ENCODE assay signal across 2 cellular contexts in the genomic region with DNA sequence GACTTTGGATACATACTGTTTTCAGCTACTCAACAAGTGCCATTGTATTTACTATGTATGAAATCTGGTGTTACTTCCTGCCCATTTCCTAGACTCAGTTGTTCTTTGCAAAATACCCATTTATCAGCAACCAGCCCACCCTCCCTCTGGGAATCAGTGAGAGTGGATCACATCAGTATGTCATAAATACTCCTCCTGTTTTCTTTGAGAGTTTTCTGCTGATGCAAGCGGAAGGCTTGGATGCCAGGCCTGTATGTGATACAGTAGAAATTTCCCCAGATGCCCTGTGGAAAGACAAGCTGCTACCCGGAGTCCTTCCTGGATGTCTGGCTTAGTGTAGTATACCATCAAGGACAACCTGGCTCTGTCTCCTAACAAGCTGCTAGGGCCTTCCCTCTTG.
TF ChIP-seq lines count a peak whose summit lies in the region.

No MANE protein-coding gene starts in this region.

TF ChIP-seq in SK-N-SH, 30 proteins besides CTCF, POLR2A, EP300 and RAD21:
- TF ChIP-seq EZH2phosphoT487 (IDR thresholded peaks at IDR 0.05; ENCODE audit: borderline replicate concordance, low read depth) (no peak), FOSL2 (IDR thresholded peaks at IDR 0.05; ENCODE audit: borderline replicate concordance, low read depth) (no peak), TCF12 (IDR thresholded peaks at IDR 0.05) (no peak)

TF ChIP-seq in SK-N-SH treated with all-trans-retinoic acid at 6 μM for 48 hours, 23 proteins besides CTCF, POLR2A, EP300 and RAD21:
- TF ChIP-seq TCF4 (CRISPR knock-in tag; IDR thresholded peaks at IDR 0.05; ENCODE audit: borderline replicate concordance) (no peak), GLIS3 (CRISPR knock-in tag; IDR thresholded peaks at IDR 0.05) (no peak), ZNF8 (CRISPR knock-in tag; IDR thresholded peaks at IDR 0.05) (no peak), RARB (CRISPR knock-in tag; IDR thresholded peaks at IDR 0.05) (no peak), ZC3H10 (CRISPR knock-in tag; IDR thresholded peaks at IDR 0.05) (no peak), TOX (CRISPR knock-in tag; IDR thresholded peaks at IDR 0.05; ENCODE audit: borderline replicate concordance) (no peak), CSDC2 (CRISPR knock-in tag; IDR thresholded peaks at IDR 0.05) (no peak), ISL1 (CRISPR knock-in tag; IDR thresholded peaks at IDR 0.05) (no peak), ZNF70 (CRISPR knock-in tag; IDR thresholded peaks at IDR 0.05) (no peak), PPARA (CRISPR knock-in tag; IDR thresholded peaks at IDR 0.05; ENCODE audit: borderline replicate concordance) (no peak)
- TF ChIP-seq, protein P1, sequence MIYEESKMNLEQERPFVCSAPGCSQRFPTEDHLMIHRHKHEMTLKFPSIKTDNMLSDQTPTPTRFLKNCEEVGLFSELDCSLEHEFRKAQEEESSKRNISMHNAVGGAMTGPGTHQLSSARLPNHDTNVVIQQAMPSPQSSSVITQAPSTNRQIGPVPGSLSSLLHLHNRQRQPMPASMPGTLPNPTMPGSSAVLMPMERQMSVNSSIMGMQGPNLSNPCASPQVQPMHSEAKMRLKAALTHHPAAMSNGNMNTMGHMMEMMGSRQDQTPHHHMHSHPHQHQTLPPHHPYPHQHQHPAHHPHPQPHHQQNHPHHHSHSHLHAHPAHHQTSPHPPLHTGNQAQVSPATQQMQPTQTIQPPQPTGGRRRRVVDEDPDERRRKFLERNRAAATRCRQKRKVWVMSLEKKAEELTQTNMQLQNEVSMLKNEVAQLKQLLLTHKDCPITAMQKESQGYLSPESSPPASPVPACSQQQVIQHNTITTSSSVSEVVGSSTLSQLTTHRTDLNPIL (CRISPR knock-in tag; IDR thresholded peaks at IDR 0.05; ENCODE audit: low read depth): no peak
- TF ChIP-seq, protein P2, sequence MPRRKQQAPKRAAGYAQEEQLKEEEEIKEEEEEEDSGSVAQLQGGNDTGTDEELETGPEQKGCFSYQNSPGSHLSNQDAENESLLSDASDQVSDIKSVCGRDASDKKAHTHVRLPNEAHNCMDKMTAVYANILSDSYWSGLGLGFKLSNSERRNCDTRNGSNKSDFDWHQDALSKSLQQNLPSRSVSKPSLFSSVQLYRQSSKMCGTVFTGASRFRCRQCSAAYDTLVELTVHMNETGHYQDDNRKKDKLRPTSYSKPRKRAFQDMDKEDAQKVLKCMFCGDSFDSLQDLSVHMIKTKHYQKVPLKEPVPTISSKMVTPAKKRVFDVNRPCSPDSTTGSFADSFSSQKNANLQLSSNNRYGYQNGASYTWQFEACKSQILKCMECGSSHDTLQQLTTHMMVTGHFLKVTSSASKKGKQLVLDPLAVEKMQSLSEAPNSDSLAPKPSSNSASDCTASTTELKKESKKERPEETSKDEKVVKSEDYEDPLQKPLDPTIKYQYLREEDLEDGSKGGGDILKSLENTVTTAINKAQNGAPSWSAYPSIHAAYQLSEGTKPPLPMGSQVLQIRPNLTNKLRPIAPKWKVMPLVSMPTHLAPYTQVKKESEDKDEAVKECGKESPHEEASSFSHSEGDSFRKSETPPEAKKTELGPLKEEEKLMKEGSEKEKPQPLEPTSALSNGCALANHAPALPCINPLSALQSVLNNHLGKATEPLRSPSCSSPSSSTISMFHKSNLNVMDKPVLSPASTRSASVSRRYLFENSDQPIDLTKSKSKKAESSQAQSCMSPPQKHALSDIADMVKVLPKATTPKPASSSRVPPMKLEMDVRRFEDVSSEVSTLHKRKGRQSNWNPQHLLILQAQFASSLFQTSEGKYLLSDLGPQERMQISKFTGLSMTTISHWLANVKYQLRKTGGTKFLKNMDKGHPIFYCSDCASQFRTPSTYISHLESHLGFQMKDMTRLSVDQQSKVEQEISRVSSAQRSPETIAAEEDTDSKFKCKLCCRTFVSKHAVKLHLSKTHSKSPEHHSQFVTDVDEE (CRISPR knock-in tag; IDR thresholded peaks at IDR 0.05): no peak
